23 cellular contexts compared by ENCODE assay signal in the genomic region with DNA sequence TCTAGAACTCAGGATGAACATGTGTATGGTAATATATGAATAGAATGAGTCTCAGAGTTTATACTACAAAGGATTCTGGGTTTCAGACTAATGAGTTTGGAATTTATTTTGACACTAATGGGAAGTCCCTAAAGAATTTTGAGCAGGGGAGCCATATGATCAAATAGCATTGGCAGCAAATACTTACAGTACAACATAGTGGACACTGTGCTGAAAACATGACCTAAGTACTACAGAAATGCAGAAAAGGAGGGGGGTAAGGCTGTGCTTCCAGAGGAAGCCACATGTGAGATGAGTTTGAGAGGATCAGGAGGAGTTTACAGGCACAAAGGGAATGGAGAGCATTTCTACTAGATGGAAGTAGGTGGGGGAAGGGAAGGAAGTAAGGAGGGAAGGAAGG.
A peak's percentile ranks its signal among the peaks of the same experiment; 100 is the strongest.
DNase-seq lines count a peak whose midpoint lies in the region; ATAC-seq and TF ChIP-seq lines count a peak whose summit lies in the region.
"Had no signal": no experiment of that assay in that cellular context is flagged by ENCODE, and none has a peak within 500 bp of the region (broad histone marks: within the 10 kb centered on the region; RNA-seq: fewer than 3 reads in every experiment).

No MANE protein-coding gene starts in this region.

- H3K27ac ChIP-seq in endodermal cell (ENCODE audit: low read depth, low read length) (no peak overlapping the region), coronary artery (no peak overlapping the region)
- H3K27ac ChIP-seq: breast epithelium, hepatocyte, neural progenitor cell, tibial nerve, VCaP had no signal

- H3K9me3 Mint-ChIP-seq in endodermal cell = no peaks in the 10 kb centered on the region
- H3K9me3 Mint-ChIP-seq: activated CD4-positive, alpha-beta memory T cell treated with anti-CD3 and anti-CD28 coated beads for 36 hours; activated T-cell treated with anti-CD3 and anti-CD28 coated beads, Interleukin-2, amount 50 U/mL, for 24 hours; neural progenitor cell; stimulated activated memory B cell treated with anti-CD40 and anti-IgM and Interleukin-4, amounts not matched to agents 10 μg/mL and 1 μg/mL and 100 μg/mL, for 72 hours had no signal

- no peak overlapping the region for H3K4me3 Mint-ChIP-seq in endodermal cell
- H3K4me3 Mint-ChIP-seq: activated CD4-positive, alpha-beta memory T cell treated with anti-CD3 and anti-CD28 coated beads for 36 hours; activated T-cell treated with anti-CD3 and anti-CD28 coated beads, Interleukin-2, amount 50 U/mL, for 24 hours; neural progenitor cell; stimulated activated memory B cell treated with anti-CD40 and anti-IgM and Interleukin-4, amounts not matched to agents 10 μg/mL and 1 μg/mL and 100 μg/mL, for 72 hours had no signal

- ATAC-seq in HG03442 (IDR thresholded peaks at IDR 0.05; ENCODE audit: unreplicated experiment) = no peak
- ATAC-seq: K562; stimulated activated memory B cell treated with anti-CD40 and anti-IgM and Interleukin-4, amounts not matched to agents 10 μg/mL and 1 μg/mL and 100 μg/mL, for 72 hours had no signal

- intact Hi-C loops in posterior vena cava (cut with DNase I) = no loop called here

- no peak overlapping the region for H3K9ac ChIP-seq in endodermal cell (ENCODE audit: extremely low read depth, low read length, poor library complexity, severe bottlenecking)
- H3K9ac ChIP-seq: neural progenitor cell had no signal

- no peaks in the 10 kb centered on the region for H3K27me3 Mint-ChIP-seq in endodermal cell (ENCODE audit: insufficient read depth)
- H3K27me3 Mint-ChIP-seq: activated CD4-positive, alpha-beta memory T cell treated with anti-CD3 and anti-CD28 coated beads for 36 hours; activated T-cell treated with anti-CD3 and anti-CD28 coated beads, Interleukin-2, amount 50 U/mL, for 24 hours; stimulated activated memory B cell treated with anti-CD40 and anti-IgM and Interleukin-4, amounts not matched to agents 10 μg/mL and 1 μg/mL and 100 μg/mL, for 72 hours had no signal

- no peaks in the 10 kb centered on the region for H3K27me3 ChIP-seq in endodermal cell (ENCODE audit: control insufficient read depth, insufficient read depth, low read length, poor library complexity, severe bottlenecking)
- H3K27me3 ChIP-seq: breast epithelium, neural progenitor cell, tibial nerve had no signal

- H3K4me3 ChIP-seq in fibroblast of mammary gland (ENCODE audit: control insufficient read depth, low read depth, low read length) (no peak overlapping the region), endodermal cell (ENCODE audit: low read length) (no peak overlapping the region), coronary artery (no peak overlapping the region)
- H3K4me3 ChIP-seq: breast epithelium, hepatocyte, K562, neural progenitor cell, tibial nerve had no signal

- H3K4me1 Mint-ChIP-seq in endodermal cell = peaks cover 2% of the 10 kb centered on the region

- no peaks in the 10 kb centered on the region for H3K36me3 Mint-ChIP-seq in endodermal cell (ENCODE audit: low read depth)
- H3K36me3 Mint-ChIP-seq: activated CD4-positive, alpha-beta memory T cell treated with anti-CD3 and anti-CD28 coated beads for 36 hours; neural progenitor cell; stimulated activated memory B cell treated with anti-CD40 and anti-IgM and Interleukin-4, amounts not matched to agents 10 μg/mL and 1 μg/mL and 100 μg/mL, for 72 hours had no signal

- H3K4me1 ChIP-seq in endodermal cell (ENCODE audit: control insufficient read depth, insufficient read depth, low read length) = no peaks in the 10 kb centered on the region
- H3K4me1 ChIP-seq: breast epithelium, Caco-2, neural progenitor cell, tibial nerve had no signal

- TF ChIP-seq CTCF in fibroblast of mammary gland (conservative IDR thresholded peaks at IDR 0.05; ENCODE audit: control insufficient read depth, insufficient read depth, low read depth, low read length) (no peak), endodermal cell (conservative IDR thresholded peaks at IDR 0.05) (no peak), coronary artery (IDR thresholded peaks at IDR 0.05) (no peak)

- no peaks in the 10 kb centered on the region for H3K9me3 ChIP-seq in endodermal cell (ENCODE audit: control insufficient read depth, low read length)
- H3K9me3 ChIP-seq: breast epithelium, Caco-2, tibial nerve had no signal

- DNase-seq in ELR (ENCODE audit: low read depth) (peak; percentile 49), NCI-H2107 (lab: John Stamatoyannopoulos, UW) (peak; percentile 19), SHP77 treated with DMSO at 0.1 percent for 48 hours (lab: John Stamatoyannopoulos, UW) (peak; percentile 68), fibroblast of mammary gland (ENCODE audit: low read depth) (peak; percentile 3), endodermal cell (no peak), coronary artery (ENCODE audit: low spot score) (no peak), posterior vena cava (ENCODE audit: low spot score) (no peak)
- DNase-seq: activated CD4-positive, alpha-beta memory T cell treated with anti-CD3 and anti-CD28 coated beads for 36 hours; activated naive CD4-positive, alpha-beta T cell treated with anti-CD3 and anti-CD28 coated beads, Interleukin-2, amount 50 U/mL, for 16 hours; activated T-cell treated with anti-CD3 and anti-CD28 coated beads, Interleukin-2, amount 50 U/mL, for 24 hours; AML-193; Caco-2; H7; midbrain; NCI-H524 had no signal

- H3K36me3 ChIP-seq in endodermal cell (ENCODE audit: control insufficient read depth, insufficient read depth, low read length) = no peaks in the 10 kb centered on the region
- H3K36me3 ChIP-seq: breast epithelium, neural progenitor cell, tibial nerve had no signal

- no peak overlapping the region for H3K27ac Mint-ChIP-seq in endodermal cell
- H3K27ac Mint-ChIP-seq: activated CD4-positive, alpha-beta memory T cell treated with anti-CD3 and anti-CD28 coated beads for 36 hours; activated T-cell treated with anti-CD3 and anti-CD28 coated beads, Interleukin-2, amount 50 U/mL, for 24 hours; neural progenitor cell; stimulated activated memory B cell treated with anti-CD40 and anti-IgM and Interleukin-4, amounts not matched to agents 10 μg/mL and 1 μg/mL and 100 μg/mL, for 72 hours had no signal

Comparison
In these comparisons a context has a peak if more than half of its experiments do, and no peak if none do; other contexts are left out.
1. DNase-seq: peak in ELR (single experiment), NCI-H2107 (single experiment), SHP77 treated with DMSO at 0.1 percent for 48 hours (single experiment) and fibroblast of mammary gland (single experiment); none in endodermal cell (single experiment), coronary artery (single experiment) and posterior vena cava (single experiment).